ENCODE assay signal across 8 cellular contexts in the genomic region with DNA sequence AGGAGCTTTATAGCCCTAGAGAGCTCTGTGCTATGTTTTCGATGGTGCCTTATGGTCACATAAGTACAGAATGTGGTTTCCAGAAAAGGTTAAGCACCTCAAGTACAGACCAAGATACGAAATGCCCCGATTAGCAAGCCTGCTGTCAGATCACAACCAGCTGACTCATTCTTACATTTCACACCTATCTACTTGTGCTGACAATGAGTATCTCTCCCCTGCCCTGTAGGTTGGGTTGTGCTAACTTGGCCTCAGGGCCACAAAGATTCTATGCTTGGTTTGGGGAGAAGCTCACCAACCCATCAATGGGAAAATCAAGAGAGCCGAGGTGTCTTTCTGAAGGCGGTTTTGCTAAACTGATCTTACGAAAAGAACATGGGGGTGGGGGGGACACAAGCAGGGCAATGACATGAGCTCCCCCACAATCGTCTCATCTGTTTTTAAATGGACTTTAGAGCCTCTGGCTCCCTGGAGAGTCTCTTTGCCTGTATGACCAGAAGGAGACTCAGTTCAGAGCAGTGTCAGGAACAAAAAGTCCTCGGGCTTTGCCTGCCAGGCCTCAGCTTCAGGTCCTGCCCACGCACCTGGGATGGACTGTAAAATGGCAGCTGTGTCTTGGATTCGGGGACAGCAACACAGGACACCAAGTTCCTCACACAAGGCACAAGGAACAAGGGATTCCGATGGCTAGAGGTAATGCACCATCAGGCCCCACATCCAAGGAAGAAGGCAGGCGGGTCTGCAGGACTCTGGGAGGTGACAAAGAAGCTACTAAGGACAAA. TPM values are rescaled to one million over a fixed set of nuclear protein-coding genes. Genes with fewer than 3 reads are reported as not detected.
DNase-seq lines count a peak whose midpoint lies in the region; ATAC-seq and TF ChIP-seq lines count a peak whose summit lies in the region.

No MANE protein-coding gene starts in this region.

- H3K4me1 ChIP-seq in heart right ventricle (peaks cover 31 to 100% (median 89%) of the 10 kb centered on the region in 9 donors), upper lobe of left lung (peaks cover 39 to 53% (median 45%) of the 10 kb centered on the region in 4 donors)

- TF ChIP-seq CTCF in heart right ventricle (IDR thresholded peaks at IDR 0.05) (no peak), upper lobe of left lung (IDR thresholded peaks at IDR 0.05) (no peak)

- H3K27ac Mint-ChIP-seq in activated CD4-positive, alpha-beta T cell treated with anti-CD3 and anti-CD28 coated beads, Interleukin-2, amount 10 ng/mL, durations not matched to agents 24 days and 14 days, result peak overlapping the region; percentile 91

- TF ChIP-seq EP300 in upper lobe of left lung (IDR thresholded peaks at IDR 0.05), result no peak

- H3K36me3 Mint-ChIP-seq in activated CD4-positive, alpha-beta T cell treated with anti-CD3 and anti-CD28 coated beads, Interleukin-2, amount 10 ng/mL, durations not matched to agents 24 days and 14 days (ENCODE audit: low read depth), result peaks cover 58% of the 10 kb centered on the region

- WGBS in heart right ventricle, 2 donors, result 75 to 78% methylated on average over 12 of the region's 12 CpGs
- 84 to 89% methylated on average over 12 of the region's 12 CpGs for WGBS in upper lobe of left lung, 2 donors

- no peaks in the 10 kb centered on the region for H3K9me3 ChIP-seq in heart right ventricle
- H3K9me3 ChIP-seq in upper lobe of left lung, result no peaks in the 10 kb centered on the region

- H3K27me3 ChIP-seq in heart right ventricle, result no peaks in the 10 kb centered on the region
- H3K27me3 ChIP-seq in upper lobe of left lung, result no peaks in the 10 kb centered on the region

- TF ChIP-seq POLR2A in upper lobe of left lung (IDR thresholded peaks at IDR 0.05), result no peak

- ATAC-seq in GM18511 (IDR thresholded peaks at IDR 0.05; ENCODE audit: unreplicated experiment), result peak; percentile 97
- ATAC-seq in HG02763 (IDR thresholded peaks at IDR 0.05; ENCODE audit: unreplicated experiment), result peak; percentile 88
- peak in 3 of 8 donors; percentile 13 to 53 (median 43) for ATAC-seq in heart right ventricle
- ATAC-seq in upper lobe of left lung (ENCODE audit: low FRiP score in 2 of 2), result no peak

- H3K27me3 Mint-ChIP-seq in activated CD4-positive, alpha-beta T cell treated with anti-CD3 and anti-CD28 coated beads, Interleukin-2, amount 10 ng/mL, durations not matched to agents 24 days and 14 days, result no peaks in the 10 kb centered on the region

- DNase-seq in activated CD4-positive, alpha-beta T cell treated with anti-CD3 and anti-CD28 coated beads, Interleukin-2, amount 10 ng/mL, durations not matched to agents 24 days and 14 days, result peak; percentile 86
- DNase-seq in heart right ventricle, result no peak
- no peak for DNase-seq in substantia nigra (lab: John Stamatoyannopoulos, UW)
- DNase-seq in effector CD8-positive, alpha-beta T cell (lab: John Stamatoyannopoulos, UW), result no peak
- no peak for DNase-seq in upper lobe of left lung
- no peak for DNase-seq in ACHN

- H3K36me3 ChIP-seq in heart right ventricle (peaks cover 0 to 34% (median 0%) of the 10 kb centered on the region in 9 donors), upper lobe of left lung (peaks cover 0 to 11% (median 4%) of the 10 kb centered on the region in 4 donors)

- in situ Hi-C loops in ACHN (cut with HindIII; ENCODE audit: low pct_ligation_motif_present, low pct_unique_long_range_greater_than_20kb, low sequenced_read_pairs), result no loop called here

- H3K27ac ChIP-seq in heart right ventricle, result peak overlapping the region in 9 of 10 donors; percentile 18 to 87 (median 56)
- peak overlapping the region; percentile 91 for H3K27ac ChIP-seq in substantia nigra (ENCODE audit: low read depth, low read length, poor library complexity, severe bottlenecking)
- peak overlapping the region in 2 of 4 donors; percentile 15 to 69 for H3K27ac ChIP-seq in upper lobe of left lung

- peak overlapping the region; percentile 66 for H3K4me3 Mint-ChIP-seq in activated CD4-positive, alpha-beta T cell treated with anti-CD3 and anti-CD28 coated beads, Interleukin-2, amount 10 ng/mL, durations not matched to agents 24 days and 14 days

- H3K4me1 Mint-ChIP-seq in activated CD4-positive, alpha-beta T cell treated with anti-CD3 and anti-CD28 coated beads, Interleukin-2, amount 10 ng/mL, durations not matched to agents 24 days and 14 days, result peaks cover 58% of the 10 kb centered on the region

- intact Hi-C loops in activated CD4-positive, alpha-beta T cell treated with anti-CD3 and anti-CD28 coated beads, Interleukin-2, amount 10 ng/mL, durations not matched to agents 24 days and 14 days (cut with micrococcal nuclease), result loop anchor here (1.0 to 2.0 kb wide), 9 partner anchors 13 to 74 kb away; no protein-coding TSS in a partner anchor
- intact Hi-C loops in heart right ventricle (cut with DNase I), result loop anchor here in 2 of 10 donors (10.0 kb wide), 1 partner anchor 46 kb away; no protein-coding TSS in a partner anchor

- no peaks in the 10 kb centered on the region for H3K9me3 Mint-ChIP-seq in activated CD4-positive, alpha-beta T cell treated with anti-CD3 and anti-CD28 coated beads, Interleukin-2, amount 10 ng/mL, durations not matched to agents 24 days and 14 days

- H3K4me3 ChIP-seq in heart right ventricle (no peak overlapping the region), upper lobe of left lung (no peak overlapping the region)

RNA-seq across cellular contexts. Expression of a gene that starts 55.1 kb away (rescaled TPM):
- total RNA-seq in activated CD4-positive, alpha-beta T cell treated with anti-CD3 and anti-CD28 coated beads, Interleukin-2, amount 10 ng/mL, durations not matched to agents 24 days and 14 days, result 20.9 and 21.8 TPM in 2 replicates
- total RNA-seq in heart right ventricle, result 10 to 100 TPM; 19.0 to 42.9 (median 31.3) TPM
- polyA plus RNA-seq in heart right ventricle, result 10 to 100 TPM; 11.6 to 25.5 TPM
- 10 to 100 TPM; 35.8 to 62.5 (median 47.8) TPM for total RNA-seq in upper lobe of left lung

Comparison
In these comparisons a context has a peak if more than half of its experiments do, and no peak if none do; other contexts are left out.
1. ATAC-seq: peak in GM18511 (single experiment) and HG02763 (single experiment); none in upper lobe of left lung (0 of 2).